In the genomic region with DNA sequence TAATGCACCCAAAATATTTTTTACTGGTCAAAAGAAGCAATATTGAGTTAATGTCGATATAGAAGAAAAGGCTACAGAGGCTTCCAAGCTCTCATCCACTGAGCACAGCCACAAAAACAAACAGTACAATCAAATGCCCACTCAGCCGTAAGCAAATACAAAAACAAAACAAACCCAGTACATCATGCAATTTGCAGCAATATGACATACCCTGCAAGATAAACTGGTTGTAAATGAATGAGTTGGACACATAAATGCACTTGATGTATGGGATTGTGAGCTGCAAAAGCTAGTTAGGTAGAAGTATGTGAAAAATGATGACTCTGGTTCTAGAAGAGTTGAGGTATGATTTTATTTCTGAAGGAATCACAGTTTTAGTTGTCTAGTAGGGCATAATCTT, we compare ENCODE assay signal across 11 cellular contexts.
DNase-seq lines count a peak whose midpoint lies in the region; ATAC-seq, FAIRE-seq and TF ChIP-seq lines count a peak whose summit lies in the region.
"Had no signal": no experiment of that assay in that cellular context is flagged by ENCODE, and none has a peak within 500 bp of the region (broad histone marks: within the 10 kb centered on the region; RNA-seq: fewer than 3 reads in every experiment).

No MANE protein-coding gene starts in this region.

- H3K9me3 ChIP-seq in thyroid gland: no peaks in the 10 kb centered on the region

- H3K9me3 Mint-ChIP-seq in activated naive CD4-positive, alpha-beta T cell treated with anti-CD3 and anti-CD28 coated beads for 36 hours: no peaks in the 10 kb centered on the region

- no peak overlapping the region for H3K4me3 ChIP-seq in thyroid gland (replicated peaks in 1 of 3)

- H3K27me3 ChIP-seq in thyroid gland: no peaks in the 10 kb centered on the region

- TF ChIP-seq POLR2A in thyroid gland (IDR thresholded peaks at IDR 0.05): no peak

- no peak for DNase-seq in activated naive CD4-positive, alpha-beta T cell treated with anti-CD3 and anti-CD28 coated beads for 36 hours
- no peak for DNase-seq in activated naive CD4-positive, alpha-beta T cell (lab: John Stamatoyannopoulos, UW)
- DNase-seq in SW480 (ENCODE audit: low spot score): peak; percentile 18
- peak; percentile 17 to 19 for DNase-seq in thyroid gland
- no peak for DNase-seq in activated CD8-positive, alpha-beta memory T cell treated with anti-CD3 and anti-CD28 coated beads, Interleukin-2, amount 50 U/mL, for 48 hours
- DNase-seq: stimulated activated CD4-positive, alpha-beta T cell treated with anti-CD3 and anti-CD28 coated beads, Interleukin-4, amount 100 ng/mL, for 4 hours had no signal

- no peak overlapping the region for H3K27ac Mint-ChIP-seq in activated naive CD4-positive, alpha-beta T cell treated with anti-CD3 and anti-CD28 coated beads for 36 hours

- no peaks in the 10 kb centered on the region for H3K36me3 ChIP-seq in thyroid gland

- CTCF ChIA-PET in activated naive CD4-positive, alpha-beta T cell treated with anti-CD3 and anti-CD28 coated beads for 36 hours (lab: Charles Lee): interaction anchor here (0.7 to 2.3 kb wide), 4 partner anchors 40 to 128 kb away, joined by 3 to 10 read pairs (median 3); no protein-coding TSS in a partner anchor

- peak; percentile 98 for FAIRE-seq in islet of Langerhans (lab: Jason Lieb, UNC)
- FAIRE-seq: endothelial cell of umbilical vein had no signal

- peaks cover 63% of the 10 kb centered on the region for H3K4me1 Mint-ChIP-seq in activated naive CD4-positive, alpha-beta T cell treated with anti-CD3 and anti-CD28 coated beads for 36 hours (ENCODE audit: low read depth)

- peak overlapping the region; percentile 92 to 100 (median 97) for H3K27ac ChIP-seq in thyroid gland

- H3K36me3 Mint-ChIP-seq in activated naive CD4-positive, alpha-beta T cell treated with anti-CD3 and anti-CD28 coated beads for 36 hours (ENCODE audit: low read depth): no peaks in the 10 kb centered on the region

- H3K4me1 ChIP-seq in thyroid gland: peaks cover 55 to 56% of the 10 kb centered on the region in 2 donors

- no peak for TF ChIP-seq CTCF in thyroid gland (IDR thresholded peaks at IDR 0.05)

- H3K27me3 Mint-ChIP-seq in activated naive CD4-positive, alpha-beta T cell treated with anti-CD3 and anti-CD28 coated beads for 36 hours (ENCODE audit: low read depth): no peaks in the 10 kb centered on the region

- ATAC-seq in HG03469 (IDR thresholded peaks at IDR 0.05; ENCODE audit: unreplicated experiment) (no peak), GM21526 (IDR thresholded peaks at IDR 0.05; ENCODE audit: low FRiP score, unreplicated experiment) (no peak)
- ATAC-seq: Panc1 had no signal

- intact Hi-C loops in activated naive CD4-positive, alpha-beta T cell treated with anti-CD3 and anti-CD28 coated beads for 36 hours (cut with micrococcal nuclease): loop anchor here (10.0 kb wide), 5 partner anchors 716 to 1864 kb away; a partner anchor contains a TSS
- intact Hi-C loops in thyroid gland (cut with DNase I): loop anchor here (10.0 kb wide), 1 partner anchor 54 kb away; no protein-coding TSS in a partner anchor

- WGBS in thyroid gland, 2 donors: 26 to 36% methylated on average over 2 of the region's 2 CpGs

- peak overlapping the region; percentile 9 for H3K4me3 Mint-ChIP-seq in activated naive CD4-positive, alpha-beta T cell treated with anti-CD3 and anti-CD28 coated beads for 36 hours

Comparison
In these comparisons a context has a peak if more than half of its experiments do, and no peak if none do; other contexts are left out.
1. DNase-seq: peak in SW480 (single experiment) and thyroid gland (2 of 2); none in activated naive CD4-positive, alpha-beta T cell treated with anti-CD3 and anti-CD28 coated beads for 36 hours (single experiment), activated naive CD4-positive, alpha-beta T cell (0 of 4) and activated CD8-positive, alpha-beta memory T cell treated with anti-CD3 and anti-CD28 coated beads, Interleukin-2, amount 50 U/mL, for 48 hours (single experiment).